Comparison of ENCODE assay signal across 7 cellular contexts in genomic region chr17:77887110-77887463, GRCh38.
A peak's percentile ranks its signal among the peaks of the same experiment; 100 is the strongest.
DNase-seq lines count a peak whose midpoint lies in the region; ATAC-seq and TF ChIP-seq lines count a peak whose summit lies in the region.

No MANE protein-coding gene starts in this region.

- peaks cover 40% of the 10 kb centered on the region; the same call in 1 of the 2 replicates for H3K27me3 ChIP-seq in iPS-20b (ENCODE audit: insufficient read depth, low read length)
- H3K27me3 ChIP-seq in HAP-1 (ENCODE audit: low read depth): peaks cover 17% of the 10 kb centered on the region

- H3K27ac Mint-ChIP-seq in HFFc6: peak overlapping the region; percentile 67
- H3K27ac Mint-ChIP-seq in activated naive CD8-positive, alpha-beta T cell: peak overlapping the region; percentile 86
- H3K27ac Mint-ChIP-seq in stimulated activated memory B cell treated with anti-CD40 and anti-IgM and Interleukin-4, amounts not matched to agents 10 μg/mL and 1 μg/mL and 100 μg/mL, for 72 hours: no peak overlapping the region

- peak overlapping the region; percentile 90 for H3K4me3 Mint-ChIP-seq in HFFc6
- H3K4me3 Mint-ChIP-seq in activated naive CD8-positive, alpha-beta T cell: peak overlapping the region; percentile 89
- peak overlapping the region; percentile 71 for H3K4me3 Mint-ChIP-seq in stimulated activated memory B cell treated with anti-CD40 and anti-IgM and Interleukin-4, amounts not matched to agents 10 μg/mL and 1 μg/mL and 100 μg/mL, for 72 hours

- peaks cover 17% of the 10 kb centered on the region for H3K4me1 Mint-ChIP-seq in HFFc6 (ENCODE audit: low read depth)
- peaks cover 55% of the 10 kb centered on the region for H3K4me1 Mint-ChIP-seq in activated naive CD8-positive, alpha-beta T cell (ENCODE audit: low read depth)
- H3K4me1 Mint-ChIP-seq in stimulated activated memory B cell treated with anti-CD40 and anti-IgM and Interleukin-4, amounts not matched to agents 10 μg/mL and 1 μg/mL and 100 μg/mL, for 72 hours: peaks cover 70% of the 10 kb centered on the region

- H3K36me3 ChIP-seq in iPS-20b (ENCODE audit: insufficient read depth, low read depth, low read length) (no peaks in the 10 kb centered on the region), HAP-1 (replicated peaks) (no peaks in the 10 kb centered on the region)

- H3K36me3 Mint-ChIP-seq in HFFc6 (ENCODE audit: low read depth): no peaks in the 10 kb centered on the region
- H3K36me3 Mint-ChIP-seq in activated naive CD8-positive, alpha-beta T cell: no peaks in the 10 kb centered on the region
- H3K36me3 Mint-ChIP-seq in stimulated activated memory B cell treated with anti-CD40 and anti-IgM and Interleukin-4, amounts not matched to agents 10 μg/mL and 1 μg/mL and 100 μg/mL, for 72 hours: no peaks in the 10 kb centered on the region

- in situ Hi-C loops in HAP-1 (cut with MboI; ENCODE audit: low sequenced_read_pairs): no loop called here

- peak overlapping the region; percentile 64; the same call in 1 of the 2 replicates for H3K4me3 ChIP-seq in iPS-20b (ENCODE audit: low read length)
- no peak overlapping the region for H3K4me3 ChIP-seq in HAP-1

- H3K27ac ChIP-seq in iPS-20b (ENCODE audit: low read length): no peak overlapping the region

- H3K4me1 ChIP-seq in iPS-20b (ENCODE audit: insufficient read depth, low read length) (peaks cover 3% of the 10 kb centered on the region; the same call in 1 of the 2 replicates), HAP-1 (peaks cover 11% of the 10 kb centered on the region)

- no peak overlapping the region for H3K9ac ChIP-seq in iPS-20b (ENCODE audit: low read depth, low read length)

- DNase-seq in HFFc6 (no peak), HAP-1 (ENCODE audit: low spot score in 2 of 2) (no peak), globus pallidus (ENCODE audit: low spot score) (no peak)

- TF ChIP-seq CTCF in HFFc6 (IDR thresholded peaks at IDR 0.05): no peak

- H3K27me3 Mint-ChIP-seq in HFFc6 (ENCODE audit: insufficient read depth): peaks cover 52% of the 10 kb centered on the region
- H3K27me3 Mint-ChIP-seq in activated naive CD8-positive, alpha-beta T cell: no peaks in the 10 kb centered on the region
- H3K27me3 Mint-ChIP-seq in stimulated activated memory B cell treated with anti-CD40 and anti-IgM and Interleukin-4, amounts not matched to agents 10 μg/mL and 1 μg/mL and 100 μg/mL, for 72 hours: peaks cover 75% of the 10 kb centered on the region

- no peaks in the 10 kb centered on the region for H3K9me3 Mint-ChIP-seq in HFFc6
- H3K9me3 Mint-ChIP-seq in activated naive CD8-positive, alpha-beta T cell (ENCODE audit: low read depth): no peaks in the 10 kb centered on the region
- peaks cover 3% of the 10 kb centered on the region for H3K9me3 Mint-ChIP-seq in stimulated activated memory B cell treated with anti-CD40 and anti-IgM and Interleukin-4, amounts not matched to agents 10 μg/mL and 1 μg/mL and 100 μg/mL, for 72 hours

- no peak for ATAC-seq in stimulated activated memory B cell treated with anti-CD40 and anti-IgM and Interleukin-4, amounts not matched to agents 10 μg/mL and 1 μg/mL and 100 μg/mL, for 72 hours
- no peak for ATAC-seq in HG03108 (IDR thresholded peaks at IDR 0.05; ENCODE audit: unreplicated experiment)

- H3K9me3 ChIP-seq in iPS-20b (ENCODE audit: insufficient read depth, low read depth, low read length) (no peaks in the 10 kb centered on the region), HAP-1 (no peaks in the 10 kb centered on the region)
